In genomic region chr9:20225841-20226240, GRCh38 we compare ENCODE assay signal across 18 cellular contexts.
A peak's percentile ranks its signal among the peaks of the same experiment; 100 is the strongest.
DNase-seq lines count a peak whose midpoint lies in the region; TF ChIP-seq lines count a peak whose summit lies in the region.
"Had no signal": no experiment of that assay in that cellular context is flagged by ENCODE, and none has a peak within 500 bp of the region (broad histone marks: within the 10 kb centered on the region; RNA-seq: fewer than 3 reads in every experiment).

No MANE protein-coding gene starts in this region.

- peaks cover 8% of the 10 kb centered on the region for H3K27me3 Mint-ChIP-seq in activated T-helper 2 cell treated with anti-CD3 and anti-CD28 coated beads, Interferon-gamma antibody, Interleukin-2, Interleukin-4, amounts not matched to agents 10 μg/mL and 5 μg/mL and 100 μg/mL, durations not matched to agents 14 hours and 24 hours and 36 hours (ENCODE audit: low read depth)
- H3K27me3 Mint-ChIP-seq: activated B cell treated with CpG ODN at 0.5 μM for 24 hours; naive thymus-derived CD8-positive, alpha-beta T cell had no signal

- H3K9me3 ChIP-seq in AG04450 (ENCODE audit: control insufficient read depth, insufficient read depth, low read length): no peaks in the 10 kb centered on the region
- H3K9me3 ChIP-seq: BLaER1 had no signal

- H3K36me3 Mint-ChIP-seq in activated T-helper 2 cell treated with anti-CD3 and anti-CD28 coated beads, Interferon-gamma antibody, Interleukin-2, Interleukin-4, amounts not matched to agents 10 μg/mL and 5 μg/mL and 100 μg/mL, durations not matched to agents 14 hours and 24 hours and 36 hours (ENCODE audit: low read depth): no peaks in the 10 kb centered on the region
- H3K36me3 Mint-ChIP-seq: brain had no signal

- no peak overlapping the region for H3K27ac Mint-ChIP-seq in activated T-helper 2 cell treated with anti-CD3 and anti-CD28 coated beads, Interferon-gamma antibody, Interleukin-2, Interleukin-4, amounts not matched to agents 10 μg/mL and 5 μg/mL and 100 μg/mL, durations not matched to agents 14 hours and 24 hours and 36 hours
- H3K27ac Mint-ChIP-seq: activated B cell treated with CpG ODN at 0.5 μM for 24 hours; brain; naive thymus-derived CD8-positive, alpha-beta T cell had no signal

- no peaks in the 10 kb centered on the region for H3K27me3 ChIP-seq in AG04450 (ENCODE audit: control insufficient read depth, insufficient read depth, low read length)
- H3K27me3 ChIP-seq: BLaER1 had no signal

- POLR2A ChIA-PET in AG04450 (lab: Yijun Ruan, JAX): no interaction called here

- peaks cover 40% of the 10 kb centered on the region for H3K4me1 Mint-ChIP-seq in activated T-helper 2 cell treated with anti-CD3 and anti-CD28 coated beads, Interferon-gamma antibody, Interleukin-2, Interleukin-4, amounts not matched to agents 10 μg/mL and 5 μg/mL and 100 μg/mL, durations not matched to agents 14 hours and 24 hours and 36 hours (ENCODE audit: low read depth)
- H3K4me1 Mint-ChIP-seq: activated B cell treated with CpG ODN at 0.5 μM for 24 hours, brain had no signal

- TF ChIP-seq CTCF in AG04450 (IDR thresholded peaks at IDR 0.05; ENCODE audit: low read depth, low read length): no peak

- CTCF ChIA-PET in AG04450 (lab: Charles Lee): no interaction called here

- peak overlapping the region; percentile 28; the same call in 1 of the 2 replicates for H3K4me3 ChIP-seq in AG04450 (ENCODE audit: low read depth, low read length)
- H3K4me3 ChIP-seq: BLaER1 had no signal

- no peaks in the 10 kb centered on the region for H3K9me3 Mint-ChIP-seq in activated T-helper 2 cell treated with anti-CD3 and anti-CD28 coated beads, Interferon-gamma antibody, Interleukin-2, Interleukin-4, amounts not matched to agents 10 μg/mL and 5 μg/mL and 100 μg/mL, durations not matched to agents 14 hours and 24 hours and 36 hours
- H3K9me3 Mint-ChIP-seq: activated B cell treated with CpG ODN at 0.5 μM for 24 hours had no signal

- H3K27ac ChIP-seq in AG04450 (ENCODE audit: low read depth, low read length): no peak overlapping the region
- H3K27ac ChIP-seq: BLaER1 had no signal

- intact Hi-C loops in activated T-helper 2 cell treated with anti-CD3 and anti-CD28 coated beads, Interferon-gamma antibody, Interleukin-2, Interleukin-4, amounts not matched to agents 10 μg/mL and 5 μg/mL and 100 μg/mL, durations not matched to agents 14 hours and 24 hours and 36 hours (cut with micrococcal nuclease): no loop called here

- no peak overlapping the region for H3K4me3 Mint-ChIP-seq in activated T-helper 2 cell treated with anti-CD3 and anti-CD28 coated beads, Interferon-gamma antibody, Interleukin-2, Interleukin-4, amounts not matched to agents 10 μg/mL and 5 μg/mL and 100 μg/mL, durations not matched to agents 14 hours and 24 hours and 36 hours (ENCODE audit: low read depth)
- H3K4me3 Mint-ChIP-seq: activated B cell treated with CpG ODN at 0.5 μM for 24 hours, brain had no signal

- DNase-seq in AG04450 (ENCODE audit: low read depth, low spot score) (no peak), EL (peak; percentile 26), RPMI7951 (ENCODE audit: low read depth) (peak; percentile 6), hepatic stellate cell (ENCODE audit: low spot score) (peak; percentile 8), NCI-H1694 (lab: John Stamatoyannopoulos, UW) (no peak), DMS153 treated with DMSO at 0.1 percent for 48 hours (lab: John Stamatoyannopoulos, UW; ENCODE audit: unreplicated experiment) (no peak)
- no peak for DNase-seq in activated T-helper 2 cell treated with anti-CD3 and anti-CD28 coated beads, Interferon-gamma antibody, Interleukin-2, Interleukin-4, amounts not matched to agents 10 μg/mL and 5 μg/mL and 100 μg/mL, durations not matched to agents 14 hours and 24 hours and 36 hours (ENCODE audit: low spot score)
- no peak for DNase-seq in stimulated activated CD4-positive, alpha-beta T cell treated with anti-CD3 and anti-CD28 coated beads, Interleukin-2, amount 100 ng/mL, for 24 hours
- DNase-seq: activated B cell treated with CpG ODN at 0.5 μM for 24 hours; activated naive CD4-positive, alpha-beta T cell; DMS153; naive thymus-derived CD8-positive, alpha-beta T cell; NCI-H2029 treated with DMSO at 0.1 percent for 48 hours; NCI-H510A treated with DMSO at 0.1 percent for 48 hours; substantia nigra; SW 1271 had no signal

Comparison
In these comparisons a context has a peak if more than half of its experiments do, and no peak if none do; other contexts are left out.
1. DNase-seq: peak in EL (single experiment), RPMI7951 (single experiment) and hepatic stellate cell (single experiment); none in AG04450 (single experiment), activated T-helper 2 cell treated with anti-CD3 and anti-CD28 coated beads, Interferon-gamma antibody, Interleukin-2, Interleukin-4, amounts not matched to agents 10 μg/mL and 5 μg/mL and 100 μg/mL, durations not matched to agents 14 hours and 24 hours and 36 hours (single experiment), NCI-H1694 (single experiment), DMS153 treated with DMSO at 0.1 percent for 48 hours (single experiment) and stimulated activated CD4-positive, alpha-beta T cell treated with anti-CD3 and anti-CD28 coated beads, Interleukin-2, amount 100 ng/mL, for 24 hours (0 of 2).